ENCODE assay signal across 1 cellular context in the genomic region with DNA sequence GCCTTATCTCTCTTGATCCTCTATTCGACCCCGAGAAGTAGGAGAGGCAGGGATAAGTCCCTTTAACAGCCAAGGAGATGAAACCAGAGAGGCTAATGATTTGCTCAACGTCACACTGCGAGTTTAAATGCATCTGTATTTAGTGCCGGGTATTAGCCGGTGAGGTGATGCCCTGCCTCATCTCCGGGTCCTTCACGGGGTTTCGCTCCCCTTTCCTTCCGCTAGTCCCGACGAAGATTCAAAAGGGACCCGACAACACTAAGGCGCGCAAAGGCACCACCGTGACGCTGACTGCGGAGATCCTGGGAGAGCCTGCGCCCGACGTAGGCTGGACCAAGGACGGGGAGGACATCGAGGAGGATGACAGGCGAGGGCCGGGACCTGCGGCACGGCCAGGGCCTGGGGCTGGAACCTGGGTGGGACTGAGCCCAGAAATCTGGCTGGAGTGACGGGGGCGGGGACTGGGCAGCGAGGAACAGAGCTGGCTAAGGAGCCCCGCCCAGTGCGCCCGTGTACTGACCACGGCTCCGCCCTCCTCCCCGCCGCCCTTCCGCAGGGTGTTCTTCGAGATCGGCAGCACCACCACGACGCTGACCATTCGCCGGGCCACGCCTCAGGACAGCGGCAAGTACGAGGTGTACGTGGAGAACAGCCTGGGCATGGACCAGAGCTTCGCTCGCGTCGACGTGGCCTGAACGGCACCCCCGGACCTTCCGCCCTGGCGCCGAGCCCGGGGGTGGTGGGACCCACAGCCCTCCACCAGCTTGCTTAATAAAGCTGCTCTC.
TF ChIP-seq lines count a peak whose summit lies in the region.

No MANE protein-coding gene starts in this region.

TF ChIP-seq in HepG2, 621 proteins besides CTCF, POLR2A, EP300 and RAD21 (continued from another document):
- no peak for TF ChIP-seq ZC3H4 (CRISPR knock-in tag; IDR thresholded peaks at IDR 0.05; ENCODE audit: borderline replicate concordance)
- peak; percentile 45; the same call in 1 of the 2 replicates for TF ChIP-seq MEIS2 (CRISPR knock-in tag; IDR thresholded peaks at IDR 0.05)
- TF ChIP-seq RNF2 (conservative IDR thresholded peaks at IDR 0.05; ENCODE audit: low read depth) = peak; percentile 70; the same call in 1 of the 2 replicates
- peak; percentile 89 for TF ChIP-seq RBFOX2 (IDR thresholded peaks at IDR 0.05; ENCODE audit: low read depth, low read length)
- peak; percentile 73; the same call in 1 of the 2 replicates for TF ChIP-seq PRMT3 (CRISPR knock-in tag; IDR thresholded peaks at IDR 0.05; ENCODE audit: borderline replicate concordance, low read depth)
- TF ChIP-seq, protein P1, sequence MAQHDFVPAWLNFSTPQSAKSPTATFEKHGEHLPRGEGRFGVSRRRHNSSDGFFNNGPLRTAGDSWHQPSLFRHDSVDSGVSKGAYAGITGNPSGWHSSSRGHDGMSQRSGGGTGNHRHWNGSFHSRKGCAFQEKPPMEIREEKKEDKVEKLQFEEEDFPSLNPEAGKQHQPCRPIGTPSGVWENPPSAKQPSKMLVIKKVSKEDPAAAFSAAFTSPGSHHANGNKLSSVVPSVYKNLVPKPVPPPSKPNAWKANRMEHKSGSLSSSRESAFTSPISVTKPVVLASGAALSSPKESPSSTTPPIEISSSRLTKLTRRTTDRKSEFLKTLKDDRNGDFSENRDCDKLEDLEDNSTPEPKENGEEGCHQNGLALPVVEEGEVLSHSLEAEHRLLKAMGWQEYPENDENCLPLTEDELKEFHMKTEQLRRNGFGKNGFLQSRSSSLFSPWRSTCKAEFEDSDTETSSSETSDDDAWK (CRISPR knock-in tag; IDR thresholded peaks at IDR 0.05) = no peak
- TF ChIP-seq CHD4 (IDR thresholded peaks at IDR 0.05; ENCODE audit: borderline replicate concordance, low read length) = no peak
- TF ChIP-seq, protein P2, sequence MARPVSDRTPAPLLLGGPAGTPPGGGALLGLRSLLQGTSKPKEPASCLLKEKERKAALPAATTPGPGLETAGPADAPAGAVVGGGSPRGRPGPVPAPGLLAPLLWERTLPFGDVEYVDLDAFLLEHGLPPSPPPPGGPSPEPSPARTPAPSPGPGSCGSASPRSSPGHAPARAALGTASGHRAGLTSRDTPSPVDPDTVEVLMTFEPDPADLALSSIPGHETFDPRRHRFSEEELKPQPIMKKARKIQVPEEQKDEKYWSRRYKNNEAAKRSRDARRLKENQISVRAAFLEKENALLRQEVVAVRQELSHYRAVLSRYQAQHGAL (CRISPR knock-in tag; IDR thresholded peaks at IDR 0.05; ENCODE audit: not compliant biosample characterization) = no peak
TF ChIP-seq in HepG2: peak in this region for 168.
